Comparison of ENCODE assay signal across 9 cellular contexts in the genomic region with DNA sequence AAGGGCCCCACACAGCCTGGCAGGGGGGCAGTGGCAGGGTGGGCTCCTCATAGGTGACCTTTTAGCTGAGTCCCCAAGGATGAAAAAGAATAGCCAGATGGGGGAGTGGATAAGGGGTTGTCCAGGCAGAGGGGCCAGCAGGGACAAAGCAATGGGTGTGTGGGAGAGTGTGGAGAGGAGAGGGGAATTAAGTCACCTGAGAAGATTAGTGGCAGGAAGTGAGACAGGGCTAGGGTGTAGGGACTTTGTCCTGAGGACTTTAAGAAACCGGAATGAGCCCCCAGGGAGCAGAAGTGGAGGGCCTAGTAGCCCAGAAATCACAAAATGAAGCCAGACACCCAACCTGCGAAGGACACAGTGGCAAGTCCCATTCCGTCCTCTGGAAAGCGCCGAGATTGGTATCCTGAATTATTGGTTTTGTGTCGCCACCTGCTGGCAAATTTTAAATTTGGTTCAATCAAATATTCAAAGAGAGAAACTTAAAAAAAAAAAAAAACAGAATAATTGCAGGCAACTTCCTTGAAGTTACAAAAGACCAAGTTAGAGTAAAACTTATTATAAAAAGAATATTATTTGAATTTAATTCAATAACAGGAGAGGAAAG.
DNase-seq lines count a peak whose midpoint lies in the region; ATAC-seq and TF ChIP-seq lines count a peak whose summit lies in the region.
"Had no signal": no experiment of that assay in that cellular context is flagged by ENCODE, and none has a peak within 500 bp of the region (broad histone marks: within the 10 kb centered on the region; RNA-seq: fewer than 3 reads in every experiment).

No MANE protein-coding gene starts in this region.

- peaks cover 4% of the 10 kb centered on the region for H3K27me3 Mint-ChIP-seq in activated T-helper 1 cell treated with anti-CD3 and anti-CD28 coated beads, Interleukin-12 subunit alpha, Interleukin-12 subunit beta, Interleukin-2, Interleukin-4 antibody, amounts not matched to agents 30 ng/mL and 10 ng/mL and 1 ng/mL, durations not matched to agents 14 hours and 24 hours and 36 hours (ENCODE audit: insufficient read depth)

- no peaks in the 10 kb centered on the region for H3K27me3 ChIP-seq in heart right ventricle

- H3K4me1 ChIP-seq in heart right ventricle = no peaks in the 10 kb centered on the region

- no peak overlapping the region for H3K4me3 Mint-ChIP-seq in activated T-helper 1 cell treated with anti-CD3 and anti-CD28 coated beads, Interleukin-12 subunit alpha, Interleukin-12 subunit beta, Interleukin-2, Interleukin-4 antibody, amounts not matched to agents 30 ng/mL and 10 ng/mL and 1 ng/mL, durations not matched to agents 14 hours and 24 hours and 36 hours

- no peaks in the 10 kb centered on the region for H3K9me3 Mint-ChIP-seq in activated T-helper 1 cell treated with anti-CD3 and anti-CD28 coated beads, Interleukin-12 subunit alpha, Interleukin-12 subunit beta, Interleukin-2, Interleukin-4 antibody, amounts not matched to agents 30 ng/mL and 10 ng/mL and 1 ng/mL, durations not matched to agents 14 hours and 24 hours and 36 hours

- no peaks in the 10 kb centered on the region for H3K36me3 ChIP-seq in heart right ventricle

- ATAC-seq in heart right ventricle (peak in 7 of 8 donors; percentile 16 to 56 (median 37)), sciatic nerve (peak; percentile 41), GM21529 (IDR thresholded peaks at IDR 0.05; ENCODE audit: unreplicated experiment) (no peak)

- DNase-seq in activated CD4-positive, alpha-beta T cell treated with anti-CD3 and anti-CD28 coated beads for 24 hours (ENCODE audit: low read depth in 2 of 2) = peak; percentile 2 to 27
- no peak for DNase-seq in activated CD4-positive, alpha-beta T cell treated with anti-CD3 and anti-CD28 coated beads for 1 hour
- DNase-seq in HT-29 (ENCODE audit: low spot score) (peak; percentile 89), NOMO-1 treated with DMSO at 0.1 percent for 48 hours (lab: John Stamatoyannopoulos, UW; ENCODE audit: unreplicated experiment) (peak; percentile 76), heart right ventricle (peak in 1 of 2 donors; percentile 58), sciatic nerve (ENCODE audit: low spot score) (peak; percentile 65)
- DNase-seq in activated T-helper 1 cell treated with anti-CD3 and anti-CD28 coated beads, Interleukin-12 subunit alpha, Interleukin-12 subunit beta, Interleukin-2, Interleukin-4 antibody, amounts not matched to agents 30 ng/mL and 10 ng/mL and 1 ng/mL, durations not matched to agents 14 hours and 24 hours and 36 hours (ENCODE audit: low spot score) = peak; percentile 8

- 6 to 11% methylated on average over 6 of the region's 6 CpGs for WGBS in heart right ventricle, 2 donors

- no peak overlapping the region for H3K27ac Mint-ChIP-seq in activated T-helper 1 cell treated with anti-CD3 and anti-CD28 coated beads, Interleukin-12 subunit alpha, Interleukin-12 subunit beta, Interleukin-2, Interleukin-4 antibody, amounts not matched to agents 30 ng/mL and 10 ng/mL and 1 ng/mL, durations not matched to agents 14 hours and 24 hours and 36 hours

- intact Hi-C loops in activated T-helper 1 cell treated with anti-CD3 and anti-CD28 coated beads, Interleukin-12 subunit alpha, Interleukin-12 subunit beta, Interleukin-2, Interleukin-4 antibody, amounts not matched to agents 30 ng/mL and 10 ng/mL and 1 ng/mL, durations not matched to agents 14 hours and 24 hours and 36 hours (cut with micrococcal nuclease) = loop anchor here (10.0 kb wide), 2 partner anchors 309 to 929 kb away; a partner anchor contains a TSS
- intact Hi-C loops in heart right ventricle (cut with DNase I) = loop anchor here in 5 of 10 donors (5.0 to 10.0 kb wide), 4 partner anchors 309 to 1439 kb away; no protein-coding TSS in a partner anchor
- intact Hi-C loops in sciatic nerve (cut with DNase I) = no loop called here

- no peak overlapping the region for H3K27ac ChIP-seq in heart right ventricle
- H3K27ac ChIP-seq: epithelial cell of prostate had no signal

- no peaks in the 10 kb centered on the region for H3K4me1 Mint-ChIP-seq in activated T-helper 1 cell treated with anti-CD3 and anti-CD28 coated beads, Interleukin-12 subunit alpha, Interleukin-12 subunit beta, Interleukin-2, Interleukin-4 antibody, amounts not matched to agents 30 ng/mL and 10 ng/mL and 1 ng/mL, durations not matched to agents 14 hours and 24 hours and 36 hours (ENCODE audit: low read depth)

- peaks cover 0 to 16% (median 0%) of the 10 kb centered on the region in 11 donors for H3K9me3 ChIP-seq in heart right ventricle

- no peaks in the 10 kb centered on the region for H3K36me3 Mint-ChIP-seq in activated T-helper 1 cell treated with anti-CD3 and anti-CD28 coated beads, Interleukin-12 subunit alpha, Interleukin-12 subunit beta, Interleukin-2, Interleukin-4 antibody, amounts not matched to agents 30 ng/mL and 10 ng/mL and 1 ng/mL, durations not matched to agents 14 hours and 24 hours and 36 hours (ENCODE audit: low read depth)

- no peak overlapping the region for H3K4me3 ChIP-seq in heart right ventricle

- TF ChIP-seq CTCF in heart right ventricle (IDR thresholded peaks at IDR 0.05) = peak in 8 of 9 donors; percentile 20 to 66 (median 56)
